Comparison of ENCODE assay signal across 24 cellular contexts in genomic region chr18:35130236-35130635, GRCh38.
DNase-seq lines count a peak whose midpoint lies in the region; ATAC-seq and TF ChIP-seq lines count a peak whose summit lies in the region.
"Had no signal": no experiment of that assay in that cellular context is flagged by ENCODE, and none has a peak within 500 bp of the region (broad histone marks: within the 10 kb centered on the region; RNA-seq: fewer than 3 reads in every experiment).

No MANE protein-coding gene starts in this region.

- POLR2A ChIA-PET in naive thymus-derived CD8-positive, alpha-beta T cell (lab: Charles Lee), result interaction anchor here (0.6 kb wide), 1 partner anchor 389 kb away, joined by 6 read pairs; no protein-coding TSS in a partner anchor
- POLR2A ChIA-PET in PC-3 (lab: Charles Lee; ENCODE audit: unreplicated experiment), result no interaction called here

- ATAC-seq in naive thymus-derived CD8-positive, alpha-beta T cell, result no peak
- ATAC-seq in PC-3, result no peak

- no peak overlapping the region for H2AFZ ChIP-seq in PC-3 (ENCODE audit: low read length)

- intact Hi-C loops in PC-3 (cut with micrococcal nuclease), result no loop called here

- no peaks in the 10 kb centered on the region for H3K9me3 Mint-ChIP-seq in brain
- H3K9me3 Mint-ChIP-seq in naive thymus-derived CD8-positive, alpha-beta T cell, result no peaks in the 10 kb centered on the region
- H3K9me3 Mint-ChIP-seq: activated T-cell treated with anti-CD3 and anti-CD28 coated beads, Interleukin-2, amount 50 U/mL, for 24 hours had no signal

- no peak overlapping the region for H3K27ac ChIP-seq in BLaER1 treated with 17β-estradiol and CSF1 and Interleukin-3, amounts not matched to agents 10 nM and 100 nM
- H3K27ac ChIP-seq in DOHH2 (ENCODE audit: low read depth, low read length) (no peak overlapping the region), PC-3 (ENCODE audit: low read length) (no peak overlapping the region)
- H3K27ac ChIP-seq: brain microvascular endothelial cell, C4-2B, coronary artery, Peyer's patch, SJCRH30, testis had no signal

- CTCF ChIA-PET in PC-3 (lab: Charles Lee), result no interaction called here

- H3K4me3 Mint-ChIP-seq in brain, result no peak overlapping the region
- H3K4me3 Mint-ChIP-seq in naive thymus-derived CD8-positive, alpha-beta T cell, result no peak overlapping the region
- H3K4me3 Mint-ChIP-seq: activated T-cell treated with anti-CD3 and anti-CD28 coated beads, Interleukin-2, amount 50 U/mL, for 24 hours had no signal

- H3K9me2 ChIP-seq in DOHH2 (replicated peaks; ENCODE audit: control insufficient read depth, low read length) (no peaks in the 10 kb centered on the region), PC-3 (replicated peaks; ENCODE audit: low read length) (no peaks in the 10 kb centered on the region)

- peaks cover 2% of the 10 kb centered on the region for H3K27me3 Mint-ChIP-seq in brain
- H3K27me3 Mint-ChIP-seq in naive thymus-derived CD8-positive, alpha-beta T cell, result no peaks in the 10 kb centered on the region
- H3K27me3 Mint-ChIP-seq: activated T-cell treated with anti-CD3 and anti-CD28 coated beads, Interleukin-2, amount 50 U/mL, for 24 hours had no signal

- H3K36me3 ChIP-seq in BLaER1 treated with 17β-estradiol and CSF1 and Interleukin-3, amounts not matched to agents 10 nM and 100 nM, result peaks cover 69 to 90% (median 87%) of the 10 kb centered on the region in 11 experiments
- peaks cover 84% of the 10 kb centered on the region for H3K36me3 ChIP-seq in DOHH2 (ENCODE audit: control insufficient read depth, low read length)
- H3K36me3 ChIP-seq in PC-3 (ENCODE audit: low read depth, low read length), result no peaks in the 10 kb centered on the region
- H3K36me3 ChIP-seq: MG63, SJCRH30 had no signal

- peaks cover 0 to 23% (median 18%) of the 10 kb centered on the region in 10 experiments; a peak in 14 of 20 replicates for H3K4me1 ChIP-seq in BLaER1 treated with 17β-estradiol and CSF1 and Interleukin-3, amounts not matched to agents 10 nM and 100 nM
- H3K4me1 ChIP-seq in DOHH2 (ENCODE audit: control insufficient read depth, low read length) (peaks cover 12% of the 10 kb centered on the region), PC-3 (ENCODE audit: insufficient read depth, low read length) (no peaks in the 10 kb centered on the region)
- H3K4me1 ChIP-seq: Peyer's patch, SJCRH30 had no signal

- H3F3A ChIP-seq in DOHH2 (ENCODE audit: control insufficient read depth, insufficient read depth) (no peaks in the 10 kb centered on the region), PC-3 (ENCODE audit: low read length, unreplicated experiment) (no peaks in the 10 kb centered on the region)

- H3K4me3 ChIP-seq in BLaER1 treated with 17β-estradiol and CSF1 and Interleukin-3, amounts not matched to agents 10 nM and 100 nM, result no peak overlapping the region
- H3K4me3 ChIP-seq in DOHH2 (ENCODE audit: low read length) (no peak overlapping the region), PC-3 (ENCODE audit: low read length) (no peak overlapping the region)
- H3K4me3 ChIP-seq: adrenal gland, coronary artery, MG63, Peyer's patch, SJCRH30, testis had no signal

- BruUV-seq in PC-3 (replicated peaks; lab: Mats Ljungman, UMichigan), result no TSS peak

- peaks cover 28% of the 10 kb centered on the region for H3K4me1 Mint-ChIP-seq in brain
- peaks cover 1 to 20% (median 18%) of the 10 kb centered on the region in 4 donors for H3K4me1 Mint-ChIP-seq in naive thymus-derived CD8-positive, alpha-beta T cell

- peak overlapping the region in 4 of 5 experiments; percentile 25 to 65 (median 62) for H3K27ac Mint-ChIP-seq in brain
- peak overlapping the region in 6 of 10 donors; percentile 35 to 71 (median 48) for H3K27ac Mint-ChIP-seq in naive thymus-derived CD8-positive, alpha-beta T cell
- H3K27ac Mint-ChIP-seq: activated T-cell treated with anti-CD3 and anti-CD28 coated beads, Interleukin-2, amount 50 U/mL, for 24 hours had no signal

- DNase-seq in naive thymus-derived CD8-positive, alpha-beta T cell, result no peak
- DNase-seq in PC-3 (no peak), HPDE6-E6E7 (ENCODE audit: extremely low spot score) (no peak), NCI-H524 treated with DMSO at 0.1 percent for 48 hours (lab: John Stamatoyannopoulos, UW) (no peak)
- DNase-seq: activated CD4-positive, alpha-beta T cell treated with anti-CD3 and anti-CD28 coated beads for 1 hour; activated naive CD4-positive, alpha-beta T cell treated with Interleukin-2 at 50 U/mL for 16 hours; activated T-cell treated with anti-CD3 and anti-CD28 coated beads, Interleukin-2, amount 50 U/mL, for 24 hours; adrenal gland; brain microvascular endothelial cell; kidney glomerular epithelial cell; MG63; NCI-H446 treated with DMSO at 0.1 percent for 48 hours; NK-92 treated with Interleukin-12 subunit alpha and Interleukin-12 subunit beta, amount 100 ng/mL, for 24 hours; nucleus accumbens; Peyer's patch; SJCRH30; small intestine; stimulated activated CD4-positive, alpha-beta T cell treated with anti-CD3 and anti-CD28 coated beads, Interleukin-1b, Interleukin-23, amount 100 ng/mL, for 48 hours; testis had no signal

- H4K20me1 ChIP-seq in BLaER1 treated with 17β-estradiol and CSF1 and Interleukin-3, amounts not matched to agents 10 nM and 100 nM, result no peaks in the 10 kb centered on the region; a peak in 1 of 22 replicates
- H4K20me1 ChIP-seq in DOHH2 (ENCODE audit: control insufficient read depth, insufficient read depth, low read depth, low read length) (no peaks in the 10 kb centered on the region), PC-3 (ENCODE audit: low read length) (no peaks in the 10 kb centered on the region)

- H3K27me3 ChIP-seq in BLaER1 treated with 17β-estradiol and CSF1 and Interleukin-3, amounts not matched to agents 10 nM and 100 nM, result no peaks in the 10 kb centered on the region
- H3K27me3 ChIP-seq in DOHH2 (ENCODE audit: control insufficient read depth, low read length) (no peaks in the 10 kb centered on the region), PC-3 (ENCODE audit: low read length) (no peaks in the 10 kb centered on the region)
- H3K27me3 ChIP-seq: adrenal gland, brain microvascular endothelial cell, MG63, Peyer's patch, SJCRH30, testis had no signal

- peak overlapping the region in 6 of 11 experiments; percentile 5 to 50 (median 36); a peak in 7 of 22 replicates for H3K4me2 ChIP-seq in BLaER1 treated with 17β-estradiol and CSF1 and Interleukin-3, amounts not matched to agents 10 nM and 100 nM
- H3K4me2 ChIP-seq in DOHH2 (ENCODE audit: low read length) (no peak overlapping the region), PC-3 (ENCODE audit: low read length) (no peak overlapping the region)

- no peaks in the 10 kb centered on the region; a peak in 1 of 22 replicates for H3K9me3 ChIP-seq in BLaER1 treated with 17β-estradiol and CSF1 and Interleukin-3, amounts not matched to agents 10 nM and 100 nM (replicated peaks in 1 of 11)
- no peaks in the 10 kb centered on the region for H3K9me3 ChIP-seq in DOHH2 (ENCODE audit: control insufficient read depth, insufficient read depth, low read length)
- no peaks in the 10 kb centered on the region for H3K9me3 ChIP-seq in PC-3 (ENCODE audit: low read length)
- H3K9me3 ChIP-seq: adrenal gland, MG63, Peyer's patch, SJCRH30, testis had no signal

- H3K79me2 ChIP-seq in DOHH2 (ENCODE audit: control insufficient read depth, low read length), result no peaks in the 10 kb centered on the region
- no peaks in the 10 kb centered on the region for H3K79me2 ChIP-seq in PC-3 (ENCODE audit: low read length)

- peaks cover 68% of the 10 kb centered on the region for H3K36me3 Mint-ChIP-seq in brain
- H3K36me3 Mint-ChIP-seq in naive thymus-derived CD8-positive, alpha-beta T cell, result peaks cover 0 to 89% (median 14%) of the 10 kb centered on the region in 3 donors

- TF ChIP-seq CTCF in DOHH2 (IDR thresholded peaks at IDR 0.05; ENCODE audit: low read depth, low read length, poor library complexity, severe bottlenecking) (peak; percentile 26), brain (conservative IDR thresholded peaks at IDR 0.05) (no peak), PC-3 (conservative IDR thresholded peaks at IDR 0.05; ENCODE audit: low read depth, low read length) (no peak)

- H3K9ac ChIP-seq in BLaER1 treated with 17β-estradiol and CSF1 and Interleukin-3, amounts not matched to agents 10 nM and 100 nM, result no peak overlapping the region
- H3K9ac ChIP-seq in PC-3 (ENCODE audit: low read length), result no peak overlapping the region

Comparison
In these comparisons a context has a peak if more than half of its experiments do, and no peak if none do; other contexts are left out.
1. H3K4me2 ChIP-seq: peak in BLaER1 treated with 17β-estradiol and CSF1 and Interleukin-3, amounts not matched to agents 10 nM and 100 nM (6 of 11); none in DOHH2 (single experiment) and PC-3 (single experiment).